ENCODE assay signal across 13 cellular contexts in genomic region chr1:28193701-28194161, GRCh38.
A peak's percentile ranks its signal among the peaks of the same experiment; 100 is the strongest.
DNase-seq lines count a peak whose midpoint lies in the region.
"Had no signal": no experiment of that assay in that cellular context is flagged by ENCODE, and none has a peak within 500 bp of the region (broad histone marks: within the 10 kb centered on the region; RNA-seq: fewer than 3 reads in every experiment).

No MANE protein-coding gene starts in this region.

- peaks cover 5% of the 10 kb centered on the region for H3K9me3 Mint-ChIP-seq in T-helper 2 cell treated with Interferon-gamma antibody and Interleukin-4, amounts not matched to agents 5 μg/mL and 100 μg/mL, for 36 hours
- H3K9me3 Mint-ChIP-seq: activated B cell treated with CpG ODN at 0.5 μM for 24 hours had no signal

- peaks cover 20% of the 10 kb centered on the region for H3K36me3 Mint-ChIP-seq in T-helper 2 cell treated with Interferon-gamma antibody and Interleukin-4, amounts not matched to agents 5 μg/mL and 100 μg/mL, for 36 hours (ENCODE audit: low read depth)

- H3K27me3 Mint-ChIP-seq in T-helper 2 cell treated with Interferon-gamma antibody and Interleukin-4, amounts not matched to agents 5 μg/mL and 100 μg/mL, for 36 hours (ENCODE audit: low read depth), result peaks cover 23% of the 10 kb centered on the region
- H3K27me3 Mint-ChIP-seq: activated B cell treated with CpG ODN at 0.5 μM for 24 hours had no signal

- peaks cover 14% of the 10 kb centered on the region for H3K4me1 Mint-ChIP-seq in T-helper 2 cell treated with Interferon-gamma antibody and Interleukin-4, amounts not matched to agents 5 μg/mL and 100 μg/mL, for 36 hours (ENCODE audit: low read depth)

- peak; percentile 5 for DNase-seq in activated T-cell treated with anti-CD3 and anti-CD28 coated beads, Interleukin-2, amount 50 U/mL, for 1 hour
- DNase-seq in activated T-cell treated with anti-CD3 and anti-CD28 coated beads for 4 hours, result no peak
- DNase-seq in SW480 (ENCODE audit: low spot score), result peak; percentile 78
- peak; percentile 91 for DNase-seq in islet precursor cell
- DNase-seq in NOMO-1 (lab: John Stamatoyannopoulos, UW; ENCODE audit: unreplicated experiment in 2 of 2), result no peak
- DNase-seq in DMS153 (lab: John Stamatoyannopoulos, UW), result no peak
- no peak for DNase-seq in T-helper 2 cell treated with Interferon-gamma antibody and Interleukin-4, amounts not matched to agents 5 μg/mL and 100 μg/mL, for 36 hours (ENCODE audit: low spot score)
- DNase-seq: activated B cell treated with CpG ODN at 0.5 μM for 24 hours; activated CD8-positive, alpha-beta memory T cell treated with anti-CD3 and anti-CD28 coated beads, Interleukin-2, amount 50 U/mL, for 4 hours; MM.1S had no signal

- no peak overlapping the region for H3K27ac Mint-ChIP-seq in T-helper 2 cell treated with Interferon-gamma antibody and Interleukin-4, amounts not matched to agents 5 μg/mL and 100 μg/mL, for 36 hours
- H3K27ac Mint-ChIP-seq: activated B cell treated with CpG ODN at 0.5 μM for 24 hours had no signal

- H3K4me3 Mint-ChIP-seq in T-helper 2 cell treated with Interferon-gamma antibody and Interleukin-4, amounts not matched to agents 5 μg/mL and 100 μg/mL, for 36 hours, result no peak overlapping the region
- H3K4me3 Mint-ChIP-seq: activated B cell treated with CpG ODN at 0.5 μM for 24 hours had no signal

- peak overlapping the region in 6 of 7 experiments; percentile 5 to 37 (median 14) for H3K4me3 ChIP-seq in skin epidermis
- H3K4me3 ChIP-seq: HAP-1, lung had no signal

- H3K27ac ChIP-seq in skin epidermis, result peak overlapping the region in 6 of 21 experiments; percentile 26 to 69 (median 58)

Comparison
In these comparisons a context has a peak if more than half of its experiments do, and no peak if none do; other contexts are left out.
1. DNase-seq: peak in activated T-cell treated with anti-CD3 and anti-CD28 coated beads, Interleukin-2, amount 50 U/mL, for 1 hour (single experiment), SW480 (single experiment) and islet precursor cell (single experiment); none in activated T-cell treated with anti-CD3 and anti-CD28 coated beads for 4 hours (single experiment), NOMO-1 (0 of 2), DMS153 (single experiment) and T-helper 2 cell treated with Interferon-gamma antibody and Interleukin-4, amounts not matched to agents 5 μg/mL and 100 μg/mL, for 36 hours (single experiment).